20 cellular contexts compared by ENCODE assay signal in the genomic region with DNA sequence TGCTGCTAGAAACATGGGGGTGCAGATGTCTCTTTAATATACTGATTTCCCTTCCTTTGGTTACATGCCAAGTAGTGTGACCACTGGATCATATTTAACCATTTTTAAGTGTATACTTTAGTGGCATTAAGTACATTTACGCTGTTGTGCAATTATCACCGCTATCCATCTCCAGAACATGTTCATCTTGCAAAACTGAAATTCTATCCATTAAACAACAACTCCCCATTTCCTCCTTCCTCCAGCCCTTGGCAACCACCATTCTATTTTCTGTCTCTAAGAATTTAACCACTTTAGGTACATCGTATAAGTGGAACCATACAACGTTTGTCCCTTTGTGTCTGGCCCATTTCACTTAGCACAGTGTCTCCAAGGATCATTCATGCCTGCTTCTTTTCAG. TPM values are rescaled to one million over a fixed set of nuclear protein-coding genes. Genes with fewer than 3 reads are reported as not detected.
DNase-seq lines count a peak whose midpoint lies in the region; ATAC-seq, FAIRE-seq and TF ChIP-seq lines count a peak whose summit lies in the region.
"Had no signal": no experiment of that assay in that cellular context is flagged by ENCODE, and none has a peak within 500 bp of the region (broad histone marks: within the 10 kb centered on the region; RNA-seq: fewer than 3 reads in every experiment).

No MANE protein-coding gene starts in this region.

- peaks cover 34 to 49% (median 46%) of the 10 kb centered on the region in 3 donors for H3K4me1 ChIP-seq in skeletal muscle tissue (ENCODE audit: control insufficient read depth in 3 of 3, insufficient read depth in 3 of 3, low read length in 3 of 3)
- H3K4me1 ChIP-seq in BE2C = peaks cover 13% of the 10 kb centered on the region

- H3K27me3 ChIP-seq in skeletal muscle tissue (ENCODE audit: control insufficient read depth in 3 of 3, insufficient read depth in 3 of 3, low read length in 3 of 3) (no peaks in the 10 kb centered on the region), BE2C (no peaks in the 10 kb centered on the region)
- H3K27me3 ChIP-seq: brain microvascular endothelial cell, heart left ventricle had no signal

- peak; percentile 4 for FAIRE-seq in HTR-8/SVneo (lab: Jason Lieb, UNC)
- FAIRE-seq: endometrium, GM12878 had no signal

- H3K27ac ChIP-seq in epithelial cell of prostate = peak overlapping the region; percentile 100
- peak overlapping the region; percentile 98 for H3K27ac ChIP-seq in skeletal muscle tissue (ENCODE audit: low read depth, low read length)
- H3K27ac ChIP-seq: brain microvascular endothelial cell, WERI-Rb-1 had no signal

- H3K36me3 ChIP-seq in skeletal muscle tissue (ENCODE audit: control insufficient read depth in 3 of 3, insufficient read depth in 3 of 3, low read length in 3 of 3) = no peaks in the 10 kb centered on the region
- no peaks in the 10 kb centered on the region for H3K36me3 ChIP-seq in BE2C
- H3K36me3 ChIP-seq: brain microvascular endothelial cell, heart left ventricle, WERI-Rb-1 had no signal

- TF ChIP-seq CTCF in BE2C (IDR thresholded peaks at IDR 0.05; ENCODE audit: low read depth, low read length) = no peak

- ATAC-seq in HG02763 (IDR thresholded peaks at IDR 0.05; ENCODE audit: unreplicated experiment) (no peak), GM19324 (IDR thresholded peaks at IDR 0.05; ENCODE audit: low FRiP score, unreplicated experiment) (no peak)
- ATAC-seq: GM12878, heart left ventricle, left cardiac atrium had no signal

- no peaks in the 10 kb centered on the region for H3K9me3 ChIP-seq in skeletal muscle tissue (ENCODE audit: control insufficient read depth in 3 of 3, low read length in 3 of 3)
- H3K9me3 ChIP-seq in BE2C = no peaks in the 10 kb centered on the region
- H3K9me3 ChIP-seq: heart left ventricle had no signal

- H3K4me3 ChIP-seq in skeletal muscle tissue (ENCODE audit: low read length in 3 of 3) (no peak overlapping the region), BE2C (ENCODE audit: low read depth, low read length) (no peak overlapping the region)
- H3K4me3 ChIP-seq: GM12878, heart left ventricle had no signal

- DNase-seq in HTR-8/SVneo (ENCODE audit: insufficient read length, low spot score) (no peak), NCI-H748 treated with DMSO at 0.1 percent for 48 hours (lab: John Stamatoyannopoulos, UW) (peak; percentile 2), epithelial cell of prostate (ENCODE audit: low read depth, low spot score) (no peak), BE2C (no peak), midbrain (lab: John Stamatoyannopoulos, UW) (no peak)
- DNase-seq: activated naive CD4-positive, alpha-beta T cell; brain microvascular endothelial cell; CD4-positive, CD25-positive, alpha-beta regulatory T cell; EL; heart left ventricle; left cardiac atrium; naive B cell; NCI-H146; stimulated activated CD4-positive, alpha-beta T cell treated with anti-CD3 and anti-CD28 coated beads, Interleukin-4, amount 100 ng/mL, for 24 hours; WERI-Rb-1 had no signal

- H3K9ac ChIP-seq in skeletal muscle tissue (ENCODE audit: low read depth in 1 of 3, low read length in 3 of 3) = no peak overlapping the region

RNA-seq across cellular contexts. Expression of a gene that starts 44.4 kb away (rescaled TPM):
- 21.4 TPM for total RNA-seq in skeletal muscle tissue
- 37.5 TPM for polyA plus RNA-seq in BE2C (2012; ENCODE audit: insufficient read depth, insufficient read length, low read depth)
